In the genomic region with DNA sequence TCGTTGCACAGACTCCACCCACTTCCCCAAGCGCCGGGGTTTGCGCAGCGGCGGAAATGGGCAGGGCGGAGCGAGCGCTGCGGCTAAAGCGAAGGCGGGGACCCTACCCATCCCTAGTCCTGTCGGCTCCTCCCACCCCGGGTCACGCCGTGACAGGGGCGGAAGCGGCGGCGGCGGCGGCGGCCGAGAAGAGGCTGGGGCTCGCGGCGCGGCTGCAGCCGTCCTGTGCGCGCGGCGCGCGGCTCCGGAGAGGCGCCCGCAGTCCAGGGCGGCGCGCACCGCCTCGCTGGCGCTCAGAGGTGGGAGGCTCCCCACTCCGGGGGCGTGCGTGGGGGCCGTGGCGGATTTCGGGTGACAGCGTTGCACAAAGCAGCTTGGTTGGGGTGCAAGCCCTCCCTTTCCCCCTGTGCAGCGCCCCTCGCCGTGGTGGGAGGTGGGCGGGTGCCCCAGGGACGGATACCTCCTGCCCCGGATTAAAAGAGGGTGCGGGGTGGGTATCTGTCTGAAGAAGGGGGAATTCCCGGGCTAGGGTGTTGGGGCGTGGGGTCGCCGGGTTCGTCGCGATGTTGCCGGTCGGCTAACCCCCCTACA, we compare ENCODE assay signal across 8 cellular contexts. TPM values are rescaled to one million over a fixed set of nuclear protein-coding genes. Genes with fewer than 3 reads are reported as not detected.
DNase-seq lines count a peak whose midpoint lies in the region; ATAC-seq and TF ChIP-seq lines count a peak whose summit lies in the region.

A gene with protein sequence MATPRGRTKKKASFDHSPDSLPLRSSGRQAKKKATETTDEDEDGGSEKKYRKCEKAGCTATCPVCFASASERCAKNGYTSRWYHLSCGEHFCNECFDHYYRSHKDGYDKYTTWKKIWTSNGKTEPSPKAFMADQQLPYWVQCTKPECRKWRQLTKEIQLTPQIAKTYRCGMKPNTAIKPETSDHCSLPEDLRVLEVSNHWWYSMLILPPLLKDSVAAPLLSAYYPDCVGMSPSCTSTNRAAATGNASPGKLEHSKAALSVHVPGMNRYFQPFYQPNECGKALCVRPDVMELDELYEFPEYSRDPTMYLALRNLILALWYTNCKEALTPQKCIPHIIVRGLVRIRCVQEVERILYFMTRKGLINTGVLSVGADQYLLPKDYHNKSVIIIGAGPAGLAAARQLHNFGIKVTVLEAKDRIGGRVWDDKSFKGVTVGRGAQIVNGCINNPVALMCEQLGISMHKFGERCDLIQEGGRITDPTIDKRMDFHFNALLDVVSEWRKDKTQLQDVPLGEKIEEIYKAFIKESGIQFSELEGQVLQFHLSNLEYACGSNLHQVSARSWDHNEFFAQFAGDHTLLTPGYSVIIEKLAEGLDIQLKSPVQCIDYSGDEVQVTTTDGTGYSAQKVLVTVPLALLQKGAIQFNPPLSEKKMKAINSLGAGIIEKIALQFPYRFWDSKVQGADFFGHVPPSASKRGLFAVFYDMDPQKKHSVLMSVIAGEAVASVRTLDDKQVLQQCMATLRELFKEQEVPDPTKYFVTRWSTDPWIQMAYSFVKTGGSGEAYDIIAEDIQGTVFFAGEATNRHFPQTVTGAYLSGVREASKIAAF (plus strand): TSS at position 150 of the 591 bp plus-strand sequence. CDS start 4,474 bp downstream, outside the sequence.

- H3K27me3 ChIP-seq in PC-3 (ENCODE audit: low read length), result no peaks in the 10 kb centered on the region
- no peaks in the 10 kb centered on the region for H3K27me3 ChIP-seq in stomach

- CTCF ChIA-PET in PC-3 (lab: Charles Lee), result interaction anchor here (1.1 kb wide), 1 partner anchor 33 kb away, joined by 3 read pairs; a partner anchor contains a TSS

- no peak for TF ChIP-seq POLR2A in stomach (IDR thresholded peaks at IDR 0.05)

- peak within 1 kb of the TSS; percentile 85 for H3K9ac ChIP-seq in PC-3 (ENCODE audit: low read length)

- H3K4me1 ChIP-seq in PC-3 (ENCODE audit: insufficient read depth, low read length) (peaks cover 20% of the 10 kb centered on the region), stomach (peaks cover 7 to 36% (median 20%) of the 10 kb centered on the region in 4 donors)

- H3K9me2 ChIP-seq in PC-3 (replicated peaks; ENCODE audit: low read length), result no peaks in the 10 kb centered on the region

- POLR2A ChIA-PET in PC-3 (lab: Charles Lee; ENCODE audit: unreplicated experiment), result interaction anchor here (0.7 to 0.8 kb wide), 2 partner anchors 25 to 86 kb away, joined by 5 to 7 read pairs; no protein-coding TSS in a partner anchor
- POLR2A ChIA-PET in naive thymus-derived CD8-positive, alpha-beta T cell (lab: Charles Lee), result interaction anchor here (1.0 to 1.6 kb wide), 4 partner anchors 73 to 554 kb away, joined by 3 to 5 read pairs (median 3); a partner anchor contains a TSS

- H3K27me3 Mint-ChIP-seq in activated T-helper 1 cell treated with anti-CD3 and anti-CD28 coated beads, Interleukin-12 subunit alpha, Interleukin-12 subunit beta, Interleukin-2, Interleukin-4 antibody, amounts not matched to agents 30 ng/mL and 10 ng/mL and 1 ng/mL, durations not matched to agents 14 hours and 24 hours and 36 hours (ENCODE audit: insufficient read depth), result peaks cover 9% of the 10 kb centered on the region
- no peaks in the 10 kb centered on the region for H3K27me3 Mint-ChIP-seq in naive thymus-derived CD8-positive, alpha-beta T cell

- H2AFZ ChIP-seq in PC-3 (ENCODE audit: low read length), result peak within 1 kb of the TSS; percentile 79

- no peaks in the 10 kb centered on the region for H4K20me1 ChIP-seq in PC-3 (ENCODE audit: low read length)

- DNase-seq in DMS53 treated with DMSO at 0.1 percent for 48 hours (lab: John Stamatoyannopoulos, UW; ENCODE audit: unreplicated experiment) (peak; percentile 95), HuH-7 (ENCODE audit: low spot score) (peak; percentile 91), PC-3 (peak; percentile 97), fibroblast of mammary gland (ENCODE audit: low read depth) (peak; percentile 96), stomach (peak; percentile 99)
- peak; percentile 99 for DNase-seq in activated T-helper 1 cell treated with anti-CD3 and anti-CD28 coated beads, Interleukin-12 subunit alpha, Interleukin-12 subunit beta, Interleukin-2, Interleukin-4 antibody, amounts not matched to agents 30 ng/mL and 10 ng/mL and 1 ng/mL, durations not matched to agents 14 hours and 24 hours and 36 hours (ENCODE audit: low spot score)
- peak in 8 of 10 donors; percentile 95 to 99 (median 99) for DNase-seq in naive thymus-derived CD8-positive, alpha-beta T cell

- peaks cover 17% of the 10 kb centered on the region for H3K79me2 ChIP-seq in PC-3 (ENCODE audit: low read length)

- H3K9me3 ChIP-seq in PC-3 (ENCODE audit: low read length) (no peaks in the 10 kb centered on the region), stomach (no peaks in the 10 kb centered on the region)

- no TSS peak for BruUV-seq in PC-3 (replicated peaks; lab: Mats Ljungman, UMichigan)

- peaks cover 9% of the 10 kb centered on the region for H3K36me3 Mint-ChIP-seq in activated T-helper 1 cell treated with anti-CD3 and anti-CD28 coated beads, Interleukin-12 subunit alpha, Interleukin-12 subunit beta, Interleukin-2, Interleukin-4 antibody, amounts not matched to agents 30 ng/mL and 10 ng/mL and 1 ng/mL, durations not matched to agents 14 hours and 24 hours and 36 hours (ENCODE audit: low read depth)
- peaks cover 0 to 13% (median 8%) of the 10 kb centered on the region in 3 donors for H3K36me3 Mint-ChIP-seq in naive thymus-derived CD8-positive, alpha-beta T cell

- no peaks in the 10 kb centered on the region for H3K9me3 Mint-ChIP-seq in activated T-helper 1 cell treated with anti-CD3 and anti-CD28 coated beads, Interleukin-12 subunit alpha, Interleukin-12 subunit beta, Interleukin-2, Interleukin-4 antibody, amounts not matched to agents 30 ng/mL and 10 ng/mL and 1 ng/mL, durations not matched to agents 14 hours and 24 hours and 36 hours
- H3K9me3 Mint-ChIP-seq in naive thymus-derived CD8-positive, alpha-beta T cell, result no peaks in the 10 kb centered on the region

- TF ChIP-seq CTCF in PC-3 (conservative IDR thresholded peaks at IDR 0.05; ENCODE audit: low read depth, low read length) (no peak), fibroblast of mammary gland (conservative IDR thresholded peaks at IDR 0.05; ENCODE audit: control insufficient read depth, insufficient read depth, low read depth, low read length) (no peak), stomach (IDR thresholded peaks at IDR 0.05) (no peak)

- peak; percentile 88 for ATAC-seq in GM21515 (IDR thresholded peaks at IDR 0.05; ENCODE audit: unreplicated experiment)
- ATAC-seq in PC-3, result peak; percentile 91
- ATAC-seq in naive thymus-derived CD8-positive, alpha-beta T cell, result peak; percentile 87 to 89

- H3K27ac Mint-ChIP-seq in activated T-helper 1 cell treated with anti-CD3 and anti-CD28 coated beads, Interleukin-12 subunit alpha, Interleukin-12 subunit beta, Interleukin-2, Interleukin-4 antibody, amounts not matched to agents 30 ng/mL and 10 ng/mL and 1 ng/mL, durations not matched to agents 14 hours and 24 hours and 36 hours, result peak within 1 kb of the TSS; percentile 92
- peak within 1 kb of the TSS; percentile 92 to 99 (median 98) for H3K27ac Mint-ChIP-seq in naive thymus-derived CD8-positive, alpha-beta T cell

- H3K27ac ChIP-seq in PC-3 (ENCODE audit: low read length) (peak within 1 kb of the TSS; percentile 52), stomach (peak within 1 kb of the TSS; percentile 89 to 97 (median 92))

- H3K4me3 Mint-ChIP-seq in activated T-helper 1 cell treated with anti-CD3 and anti-CD28 coated beads, Interleukin-12 subunit alpha, Interleukin-12 subunit beta, Interleukin-2, Interleukin-4 antibody, amounts not matched to agents 30 ng/mL and 10 ng/mL and 1 ng/mL, durations not matched to agents 14 hours and 24 hours and 36 hours, result peak within 1 kb of the TSS; percentile 92
- H3K4me3 Mint-ChIP-seq in naive thymus-derived CD8-positive, alpha-beta T cell, result peak within 1 kb of the TSS; percentile 97 to 99 (median 98)

- no peaks in the 10 kb centered on the region for H3F3A ChIP-seq in PC-3 (ENCODE audit: low read length, unreplicated experiment)

- H3K4me1 Mint-ChIP-seq in activated T-helper 1 cell treated with anti-CD3 and anti-CD28 coated beads, Interleukin-12 subunit alpha, Interleukin-12 subunit beta, Interleukin-2, Interleukin-4 antibody, amounts not matched to agents 30 ng/mL and 10 ng/mL and 1 ng/mL, durations not matched to agents 14 hours and 24 hours and 36 hours (ENCODE audit: low read depth), result peaks cover 24% of the 10 kb centered on the region
- peaks cover 18 to 38% (median 37%) of the 10 kb centered on the region in 4 donors for H3K4me1 Mint-ChIP-seq in naive thymus-derived CD8-positive, alpha-beta T cell

- WGBS in stomach, 5 donors, result 0 to 1% (median 1%) methylated on average over 16 to 67 of the region's 67 CpGs

- intact Hi-C loops in PC-3 (cut with micrococcal nuclease) (loop anchor here (2.0 to 5.0 kb wide), 3 partner anchors 109 to 448 kb away; a partner anchor contains a TSS), stomach (cut with DNase I; ENCODE audit: low total_unique reads) (no loop called here)
- intact Hi-C loops in activated T-helper 1 cell treated with anti-CD3 and anti-CD28 coated beads, Interleukin-12 subunit alpha, Interleukin-12 subunit beta, Interleukin-2, Interleukin-4 antibody, amounts not matched to agents 30 ng/mL and 10 ng/mL and 1 ng/mL, durations not matched to agents 14 hours and 24 hours and 36 hours (cut with micrococcal nuclease), result loop anchor here (1.0 to 5.0 kb wide), 6 partner anchors 33 to 555 kb away; a partner anchor contains a TSS

- H3K4me3 ChIP-seq in PC-3 (ENCODE audit: low read length), result peak within 1 kb of the TSS; percentile 93
- H3K4me3 ChIP-seq in fibroblast of mammary gland (ENCODE audit: control insufficient read depth, low read depth, low read length), result peak within 1 kb of the TSS; percentile 98
- peak within 1 kb of the TSS; percentile 89 to 96 (median 92) for H3K4me3 ChIP-seq in stomach

- no peak for TF ChIP-seq EP300 in stomach (IDR thresholded peaks at IDR 0.05)

- peak within 1 kb of the TSS; percentile 78 for H3K4me2 ChIP-seq in PC-3 (ENCODE audit: low read length)

- H3K36me3 ChIP-seq in PC-3 (ENCODE audit: low read depth, low read length) (0 out of 2 replicates have a peak, but pooled peaks cover 5% of the 10 kb centered on the region), stomach (peaks cover 0 to 8% (median 7%) of the 10 kb centered on the region in 4 donors)

RNA-seq across cellular contexts. Expression of the gene that starts here (rescaled TPM):
- total RNA-seq in PC-3 (2014; rRNA removed) (25.0 and 31.1 TPM in 2 replicates), stomach (10 to 100 TPM in 1 of 5 donors, 1 to 10 TPM in 4; 2.6 to 12.9 (median 3.6) TPM)
- 7.1 and 7.2 TPM in 2 replicates for total RNA-seq in activated T-helper 1 cell treated with anti-CD3 and anti-CD28 coated beads, Interleukin-12 subunit alpha, Interleukin-12 subunit beta, Interleukin-2, Interleukin-4 antibody, amounts not matched to agents 30 ng/mL and 10 ng/mL and 1 ng/mL, durations not matched to agents 14 hours and 24 hours and 36 hours
- total RNA-seq in naive thymus-derived CD8-positive, alpha-beta T cell, result 10 to 100 TPM; 11.9 TPM
- polyA plus RNA-seq in naive thymus-derived CD8-positive, alpha-beta T cell, result 1 to 10 TPM in 2 of 3 donors, under 1 TPM in 1; 0.55 to 2.9 (median 1.3) TPM
- polyA plus RNA-seq in stomach, result 10 to 100 TPM in 1 of 3 donors, 1 to 10 TPM in 2; 2.5 to 10.4 (median 4.5) TPM

Comparison
In these comparisons a context has a peak if more than half of its experiments do, and no peak if none do; other contexts are left out.
1. Peak in every context shown above with its lines: DNase-seq, ATAC-seq, H3K4me3 ChIP-seq and H3K27ac ChIP-seq.